Comparison of ENCODE assay signal across 23 cellular contexts in genomic region chr6:130167655-130168054, GRCh38. TPM values are rescaled to one million over a fixed set of nuclear protein-coding genes. Genes with fewer than 3 reads are reported as not detected.
DNase-seq lines count a peak whose midpoint lies in the region; TF ChIP-seq lines count a peak whose summit lies in the region.
"Had no signal": no experiment of that assay in that cellular context is flagged by ENCODE, and none has a peak within 500 bp of the region (broad histone marks: within the 10 kb centered on the region; RNA-seq: fewer than 3 reads in every experiment).

No MANE protein-coding gene starts in this region.

- H3K79me2 ChIP-seq in neural progenitor cell (ENCODE audit: low read depth), result no peaks in the 10 kb centered on the region

- H3K36me3 ChIP-seq in neural progenitor cell, result no peaks in the 10 kb centered on the region
- H3K36me3 ChIP-seq: BLaER1, esophagus squamous epithelium, left lung, ovary had no signal

- H3F3A ChIP-seq in neural progenitor cell (ENCODE audit: low read depth), result no peaks in the 10 kb centered on the region

- peaks cover 23% of the 10 kb centered on the region for H3K9me3 Mint-ChIP-seq in activated T-cell treated with anti-CD3 and anti-CD28 coated beads, Interleukin-2, amount 50 U/mL, for 24 hours
- peaks cover 24% of the 10 kb centered on the region for H3K9me3 Mint-ChIP-seq in neural progenitor cell

- no peak overlapping the region for H3K4me3 Mint-ChIP-seq in activated T-cell treated with anti-CD3 and anti-CD28 coated beads, Interleukin-2, amount 50 U/mL, for 24 hours
- no peak overlapping the region for H3K4me3 Mint-ChIP-seq in neural progenitor cell
- H3K4me3 Mint-ChIP-seq: activated CD4-positive, alpha-beta T cell treated with anti-CD3 and anti-CD28 coated beads for 36 hours; GM23338; IgD-negative memory B cell had no signal

- no peak overlapping the region for H3K9ac ChIP-seq in neural progenitor cell
- H3K9ac ChIP-seq: BLaER1 had no signal

- no peaks in the 10 kb centered on the region for H4K20me1 ChIP-seq in neural progenitor cell (ENCODE audit: low read depth)
- H4K20me1 ChIP-seq: BLaER1 had no signal

- H3K4me3 ChIP-seq in skeletal muscle cell (ENCODE audit: low read depth, low read length) (no peak overlapping the region), neural progenitor cell (no peak overlapping the region)
- H3K4me3 ChIP-seq: BLaER1, body of pancreas, esophagus squamous epithelium, GM23338, left lung, ovary had no signal

- H3K4me2 ChIP-seq in neural progenitor cell, result no peak overlapping the region
- H3K4me2 ChIP-seq: BLaER1, GM23338 had no signal

- H3K4me1 ChIP-seq in neural progenitor cell, result no peaks in the 10 kb centered on the region
- H3K4me1 ChIP-seq: body of pancreas, esophagus squamous epithelium, left lung had no signal

- H3K9me3 ChIP-seq in neural progenitor cell (ENCODE audit: low read depth), result no peaks in the 10 kb centered on the region
- H3K9me3 ChIP-seq: body of pancreas, esophagus squamous epithelium, ovary had no signal

- no peaks in the 10 kb centered on the region for H3K27me3 ChIP-seq in neural progenitor cell
- H3K27me3 ChIP-seq: BLaER1, body of pancreas, esophagus squamous epithelium, left lung, ovary had no signal

- DNase-seq in HuH-7 (ENCODE audit: low spot score), result peak; percentile 29
- DNase-seq in RWPE1 (ENCODE audit: low spot score), result peak; percentile 67
- DNase-seq in fibroblast of gingiva (ENCODE audit: low read depth), result peak; percentile 52
- peak; percentile 70 for DNase-seq in skeletal muscle cell (ENCODE audit: low read depth)
- no peak for DNase-seq in activated T-cell treated with anti-CD3 and anti-CD28 coated beads, Interleukin-2, amount 50 U/mL, for 24 hours
- no peak for DNase-seq in NCI-H524 (lab: John Stamatoyannopoulos, UW)
- DNase-seq in neural progenitor cell (ENCODE audit: low spot score), result no peak
- DNase-seq: activated CD4-positive, alpha-beta T cell treated with anti-CD3 and anti-CD28 coated beads for 36 hours; activated CD8-positive, alpha-beta memory T cell treated with anti-CD3 and anti-CD28 coated beads, Interleukin-2, amount 50 U/mL, for 4 hours; activated naive CD4-positive, alpha-beta T cell treated with Interleukin-2 at 50 U/mL for 16 hours; body of pancreas; DMS 273 treated with DMSO at 0.1 percent for 48 hours; esophagus squamous epithelium; left lung; NCI-H1092; NCI-H2107; NCI-H69; ovary; small intestine had no signal

- no peak overlapping the region for H3K27ac Mint-ChIP-seq in activated T-cell treated with anti-CD3 and anti-CD28 coated beads, Interleukin-2, amount 50 U/mL, for 24 hours
- no peak overlapping the region for H3K27ac Mint-ChIP-seq in neural progenitor cell
- H3K27ac Mint-ChIP-seq: activated CD4-positive, alpha-beta T cell treated with anti-CD3 and anti-CD28 coated beads for 36 hours; GM23338; IgD-negative memory B cell had no signal

- no peak overlapping the region for H2AFZ ChIP-seq in neural progenitor cell (replicated peaks)
- H2AFZ ChIP-seq: GM23338 had no signal

- H3K27ac ChIP-seq in RWPE1, result peak overlapping the region; percentile 82
- H3K27ac ChIP-seq in neural progenitor cell, result no peak overlapping the region
- H3K27ac ChIP-seq: BLaER1, body of pancreas, esophagus squamous epithelium, left lung, ovary had no signal

- no peaks in the 10 kb centered on the region for H3K27me3 Mint-ChIP-seq in activated T-cell treated with anti-CD3 and anti-CD28 coated beads, Interleukin-2, amount 50 U/mL, for 24 hours
- no peaks in the 10 kb centered on the region for H3K27me3 Mint-ChIP-seq in neural progenitor cell (ENCODE audit: insufficient read depth, low read depth)
- H3K27me3 Mint-ChIP-seq: activated CD4-positive, alpha-beta T cell treated with anti-CD3 and anti-CD28 coated beads for 36 hours; IgD-negative memory B cell had no signal

- POLR2A ChIA-PET in RWPE1 (lab: Yijun Ruan, JAX; ENCODE audit: low non-redundant PET), result no interaction called here

- TF ChIP-seq CTCF in RWPE1 (conservative IDR thresholded peaks at IDR 0.05; ENCODE audit: low read depth) (no peak), neural progenitor cell (IDR thresholded peaks at IDR 0.05) (no peak)

- peaks cover 10% of the 10 kb centered on the region for H3K4me1 Mint-ChIP-seq in activated T-cell treated with anti-CD3 and anti-CD28 coated beads, Interleukin-2, amount 50 U/mL, for 24 hours (ENCODE audit: low read depth)
- H3K4me1 Mint-ChIP-seq in neural progenitor cell, result peaks cover 5% of the 10 kb centered on the region
- H3K4me1 Mint-ChIP-seq: activated CD4-positive, alpha-beta T cell treated with anti-CD3 and anti-CD28 coated beads for 36 hours had no signal

- peaks cover 23% of the 10 kb centered on the region for H3K36me3 Mint-ChIP-seq in activated T-cell treated with anti-CD3 and anti-CD28 coated beads, Interleukin-2, amount 50 U/mL, for 24 hours (ENCODE audit: low read depth)
- peaks cover 2% of the 10 kb centered on the region for H3K36me3 Mint-ChIP-seq in neural progenitor cell
- H3K36me3 Mint-ChIP-seq: IgD-negative memory B cell had no signal

- CTCF ChIA-PET in RWPE1 (lab: Yijun Ruan, JAX), result interaction anchor here (0.6 to 1.1 kb wide), 2 partner anchors 23 to 130 kb away, joined by 4 read pairs; no protein-coding TSS in a partner anchor

RNA-seq across cellular contexts. Expression of gene SAMD3, which starts 55.1 kb away (rescaled TPM):
- 0.19 and 2.0 TPM in 2 replicates for total RNA-seq in neural progenitor cell (ENCODE audit: low replicate concordance)
- total RNA-seq: dermis microvascular lymphatic vessel endothelial cell had no signal

Comparison
In these comparisons a context has a peak if more than half of its experiments do, and no peak if none do; other contexts are left out.
1. DNase-seq: peak in HuH-7 (single experiment), RWPE1 (single experiment), fibroblast of gingiva (single experiment) and skeletal muscle cell (single experiment); none in activated T-cell treated with anti-CD3 and anti-CD28 coated beads, Interleukin-2, amount 50 U/mL, for 24 hours (single experiment), NCI-H524 (0 of 2) and neural progenitor cell (single experiment).